Comparison of ENCODE assay signal across 8 cellular contexts in the genomic region with DNA sequence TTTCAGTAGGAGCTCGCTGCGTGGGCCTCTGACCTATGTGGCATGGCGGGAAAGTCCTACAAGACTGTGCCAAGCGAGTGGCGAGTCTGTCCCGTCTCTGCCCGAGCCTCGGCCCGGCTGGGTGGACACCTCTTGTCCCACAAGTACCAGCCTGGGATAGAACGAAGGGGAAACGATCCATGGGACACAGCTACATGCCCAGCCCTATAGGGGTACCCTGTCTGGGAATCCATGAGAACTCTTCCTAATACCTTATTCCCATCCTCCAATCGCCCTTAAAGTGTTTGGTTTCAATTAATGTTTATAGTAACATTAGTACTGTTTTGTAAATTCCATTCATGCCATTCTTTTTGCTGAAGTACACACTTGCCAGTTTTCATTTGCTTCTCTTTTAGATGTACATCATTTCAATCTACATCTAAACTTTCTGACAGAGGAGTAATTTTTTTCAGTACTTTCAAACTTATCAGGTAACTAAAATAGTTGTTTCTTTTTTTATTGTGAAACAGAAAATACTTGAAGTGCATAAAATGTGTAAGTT. TPM values are rescaled to one million over a fixed set of nuclear protein-coding genes. Genes with fewer than 3 reads are reported as not detected.
DNase-seq lines count a peak whose midpoint lies in the region; ATAC-seq and TF ChIP-seq lines count a peak whose summit lies in the region.

No MANE protein-coding gene starts in this region.

- TF ChIP-seq CTCF in DND-41 (IDR thresholded peaks at IDR 0.05; ENCODE audit: borderline replicate concordance, extremely low read depth, low read length, poor library complexity, severe bottlenecking) (no peak), esophagus muscularis mucosa (IDR thresholded peaks at IDR 0.05) (no peak), GM20000 (IDR thresholded peaks at IDR 0.05; ENCODE audit: extremely low read depth, missing control alignments) (no peak)

- 7% methylated on average over 4 of the region's 12 CpGs for WGBS in esophagus muscularis mucosa

- no peak for TF ChIP-seq EP300 in esophagus muscularis mucosa (IDR thresholded peaks at IDR 0.05)

- TF ChIP-seq POLR2A in esophagus muscularis mucosa (IDR thresholded peaks at IDR 0.05; ENCODE audit: low read depth), result no peak

- peak overlapping the region; percentile 89 for H2AFZ ChIP-seq in DND-41 (ENCODE audit: low read depth, low read length)

- H3K4me2 ChIP-seq in DND-41 (ENCODE audit: insufficient read depth, low read length), result peak overlapping the region; percentile 82

- H3K36me3 ChIP-seq in DND-41 (ENCODE audit: insufficient read depth, low read length) (peaks cover 25% of the 10 kb centered on the region), esophagus muscularis mucosa (peaks cover 2 to 34% (median 19%) of the 10 kb centered on the region in 4 donors)

- H3K27ac ChIP-seq in DND-41 (ENCODE audit: low read length), result peak overlapping the region; percentile 86
- H3K27ac ChIP-seq in esophagus muscularis mucosa (replicated peaks in 1 of 4), result peak overlapping the region; percentile 85 to 90 (median 88)

- peaks cover 21% of the 10 kb centered on the region for H3K9me3 ChIP-seq in DND-41 (ENCODE audit: insufficient read depth, low read length, severe bottlenecking)
- H3K9me3 ChIP-seq in esophagus muscularis mucosa, result peaks cover 0 to 29% (median 22%) of the 10 kb centered on the region in 4 donors

- ATAC-seq in DND-41 (ENCODE audit: insufficient read depth, low read depth), result peak; percentile 2; the same call in 2 of the 3 replicates

- peaks cover 61% of the 10 kb centered on the region for H3K79me2 ChIP-seq in DND-41 (ENCODE audit: insufficient read depth, low read length)

- no peak for DNase-seq in DND-41
- peak; percentile 33 for DNase-seq in NCI-H774 (lab: John Stamatoyannopoulos, UW)
- no peak for DNase-seq in esophagus muscularis mucosa (ENCODE audit: extremely low spot score)
- DNase-seq in renal cortical epithelial cell (ENCODE audit: low read depth), result peak; percentile 42
- DNase-seq in hypothalamus (lab: John Stamatoyannopoulos, UW), result no peak
- DNase-seq in NCI-H1105 (lab: John Stamatoyannopoulos, UW), result no peak
- DNase-seq in NCI-H446 treated with DMSO at 0.1 percent for 48 hours (lab: John Stamatoyannopoulos, UW), result no peak
- no peak for DNase-seq in GM20000 (ENCODE audit: low spot score)

- H3K4me3 ChIP-seq in DND-41 (ENCODE audit: low read depth in 1 of 2, low read length in 2 of 2), result peak overlapping the region; percentile 45 to 79; a peak in 3 of 4 replicates
- H3K4me3 ChIP-seq in esophagus muscularis mucosa, result peak overlapping the region; percentile 62 to 88 (median 80)

- intact Hi-C loops in esophagus muscularis mucosa (cut with DNase I), result loop anchor here (5.0 kb wide), 2 partner anchors 42 to 67 kb away; a partner anchor contains a TSS

- H4K20me1 ChIP-seq in DND-41 (ENCODE audit: insufficient read depth, low read length), result no peaks in the 10 kb centered on the region

- H3K9ac ChIP-seq in DND-41 (ENCODE audit: low read depth, low read length), result peak overlapping the region; percentile 71

- H3K4me1 ChIP-seq in DND-41 (ENCODE audit: insufficient read depth, low read length) (peaks cover 25% of the 10 kb centered on the region), esophagus muscularis mucosa (peaks cover 19 to 25% (median 19%) of the 10 kb centered on the region in 4 donors)

- H3K27me3 ChIP-seq in DND-41 (ENCODE audit: insufficient read depth, low read length, poor library complexity) (no peaks in the 10 kb centered on the region), esophagus muscularis mucosa (no peaks in the 10 kb centered on the region)

RNA-seq across cellular contexts. Expression of a gene that starts 0.7 kb away (rescaled TPM):
- total RNA-seq in esophagus muscularis mucosa, result 10 to 100 TPM in 1 of 4 donors, 1 to 10 TPM in 3; 5.8 to 11.1 (median 7.8) TPM
- 6.1 and 12.7 TPM in 2 replicates for total RNA-seq in renal cortical epithelial cell

RNA-seq across cellular contexts. Expression of a gene that starts 11.8 kb away (rescaled TPM):
- total RNA-seq in esophagus muscularis mucosa (1 to 10 TPM; 3.0 to 6.6 (median 4.3) TPM), renal cortical epithelial cell (1.6 and 5.5 TPM in 2 replicates)

Comparison
In these comparisons a context has a peak if more than half of its experiments do, and no peak if none do; other contexts are left out.
1. DNase-seq: peak in NCI-H774 (single experiment) and renal cortical epithelial cell (single experiment); none in DND-41 (single experiment), esophagus muscularis mucosa (single experiment), hypothalamus (0 of 51), NCI-H1105 (single experiment), NCI-H446 treated with DMSO at 0.1 percent for 48 hours (single experiment) and GM20000 (single experiment).